ENCODE assay signal across 17 cellular contexts in the genomic region with DNA sequence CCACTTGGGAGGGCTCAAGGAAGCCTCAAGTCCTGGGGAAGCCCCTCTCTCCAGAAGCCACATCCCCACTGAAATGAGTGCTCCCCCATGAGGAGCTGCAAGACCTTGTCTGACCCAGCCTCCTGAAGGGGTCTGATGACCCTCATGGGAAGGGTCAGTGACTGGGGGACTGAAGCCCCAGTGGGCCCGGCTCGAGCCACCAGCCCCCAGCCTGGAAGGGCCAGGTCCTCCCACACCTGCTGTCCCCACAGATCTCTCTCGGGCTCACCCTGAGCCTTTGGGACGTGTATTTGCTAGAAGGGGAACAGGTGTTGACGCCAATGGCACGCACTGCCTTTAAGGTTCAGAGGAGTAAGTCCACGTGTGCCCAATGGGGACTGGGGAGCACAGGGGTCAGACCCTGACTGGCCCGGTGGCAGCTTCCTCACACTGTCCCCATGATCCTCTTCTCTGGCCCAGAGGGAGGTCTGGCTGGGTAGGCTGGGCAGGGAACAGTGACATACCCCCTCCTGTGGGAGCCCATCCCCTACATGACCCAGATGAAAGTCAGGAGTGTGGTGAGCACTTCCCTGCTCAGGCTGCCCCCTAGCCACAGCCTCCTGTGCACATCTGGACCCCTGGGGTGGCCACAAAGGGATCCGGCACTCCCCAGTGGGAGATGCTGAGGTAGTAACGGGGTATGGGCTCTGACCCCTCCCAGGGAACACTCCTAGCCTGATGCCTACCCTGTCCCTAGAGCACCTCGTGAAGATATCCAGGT. TPM values are rescaled to one million over a fixed set of nuclear protein-coding genes. Genes with fewer than 3 reads are reported as not detected.
DNase-seq lines count a peak whose midpoint lies in the region; ATAC-seq lines count a peak whose summit lies in the region.
"Had no signal": no experiment of that assay in that cellular context is flagged by ENCODE, and none has a peak within 500 bp of the region (broad histone marks: within the 10 kb centered on the region; RNA-seq: fewer than 3 reads in every experiment).

No MANE protein-coding gene starts in this region.

- peak; percentile 38 for DNase-seq in H7
- DNase-seq in neuronal stem cell (ENCODE audit: low spot score) = no peak
- DNase-seq in stimulated activated naive B cell treated with anti-CD40 and anti-IgM and Interleukin-4, amounts not matched to agents 10 μg/mL and 1 μg/mL and 100 μg/mL, for 72 hours = no peak
- no peak for DNase-seq in NK-92 treated with Interleukin-12 subunit alpha and Interleukin-12 subunit beta, amount 100 ng/mL, for 24 hours (lab: John Stamatoyannopoulos, UW)
- DNase-seq in stimulated activated CD4-positive, alpha-beta T cell treated with anti-CD3 and anti-CD28 coated beads, Interleukin-2, amount 100 ng/mL, for 48 hours = no peak
- DNase-seq: BE2C; CD4-positive, alpha-beta memory T cell; DMS153; DMS79; GDM1; GOT3 had no signal

- no CpG with 5 or more reads among the region's 11 CpGs for WGBS in neuronal stem cell (ENCODE audit: extremely low coverage in 2 of 2, insufficient read length in 2 of 2, insufficient replicate concordance in 1 of 2), 2 donors

- no peak overlapping the region for H3K4me3 Mint-ChIP-seq in stimulated activated naive B cell treated with anti-CD40 and anti-IgM and Interleukin-4, amounts not matched to agents 10 μg/mL and 1 μg/mL and 100 μg/mL, for 72 hours
- H3K4me3 Mint-ChIP-seq: CD14-positive monocyte; CD4-positive, alpha-beta memory T cell had no signal

- no peaks in the 10 kb centered on the region for H3K27me3 ChIP-seq in BLaER1
- no peaks in the 10 kb centered on the region for H3K27me3 ChIP-seq in H7 (ENCODE audit: control insufficient read depth, insufficient read depth, low read length)
- peaks cover 0 to 7% (median 0%) of the 10 kb centered on the region in 3 experiments for H3K27me3 ChIP-seq in neuronal stem cell (ENCODE audit: control insufficient read depth in 3 of 3, insufficient read depth in 3 of 3, low read depth in 1 of 3, low read length in 3 of 3)
- H3K27me3 ChIP-seq: BE2C had no signal

- no peaks in the 10 kb centered on the region for H3K9me3 Mint-ChIP-seq in stimulated activated naive B cell treated with anti-CD40 and anti-IgM and Interleukin-4, amounts not matched to agents 10 μg/mL and 1 μg/mL and 100 μg/mL, for 72 hours
- H3K9me3 Mint-ChIP-seq: CD4-positive, alpha-beta memory T cell had no signal

- H3K27ac ChIP-seq in BLaER1 = peak overlapping the region; percentile 51; the same call in 1 of the 2 replicates
- H3K27ac ChIP-seq in neuronal stem cell (replicated peaks; ENCODE audit: low read length) = no peak overlapping the region

- H2BK15ac ChIP-seq in neuronal stem cell (ENCODE audit: low read length) = no peak overlapping the region

- H3K4ac ChIP-seq in neuronal stem cell (ENCODE audit: low read length) = no peak overlapping the region

- no peak overlapping the region for H2AFZ ChIP-seq in neuronal stem cell (ENCODE audit: low read length)

- H4K91ac ChIP-seq in neuronal stem cell (ENCODE audit: low read depth, low read length, poor library complexity) = no peak overlapping the region

- H3K4me2 ChIP-seq in BLaER1 (peak overlapping the region; percentile 67), neuronal stem cell (ENCODE audit: insufficient read depth, low read length, poor library complexity, severe bottlenecking) (no peak overlapping the region)

- H2AK5ac ChIP-seq in neuronal stem cell (ENCODE audit: low read depth, low read length) = peak overlapping the region; percentile 1

- H4K20me1 ChIP-seq in BLaER1 = no peaks in the 10 kb centered on the region

- H3K9me3 ChIP-seq in BLaER1 (no peaks in the 10 kb centered on the region), neuronal stem cell (replicated peaks in 1 of 2; ENCODE audit: control insufficient read depth in 2 of 2, insufficient read depth in 1 of 2, low read depth in 1 of 2, low read length in 2 of 2) (no peaks in the 10 kb centered on the region)
- H3K9me3 ChIP-seq: BE2C, HAP-1 had no signal

- peaks cover 5 to 25% of the 10 kb centered on the region in 2 donors for H3K27me3 Mint-ChIP-seq in stimulated activated naive B cell treated with anti-CD40 and anti-IgM and Interleukin-4, amounts not matched to agents 10 μg/mL and 1 μg/mL and 100 μg/mL, for 72 hours
- H3K27me3 Mint-ChIP-seq: CD4-positive, alpha-beta memory T cell had no signal

- no peak for ATAC-seq in stimulated activated naive B cell treated with anti-CD40 and anti-IgM and Interleukin-4, amounts not matched to agents 10 μg/mL and 1 μg/mL and 100 μg/mL, for 72 hours (replicated peaks)

- H3K23ac ChIP-seq in neuronal stem cell (ENCODE audit: low read depth, low read length, poor library complexity) = no peak overlapping the region

- peak overlapping the region; percentile 56 for H3K27ac Mint-ChIP-seq in stimulated activated naive B cell treated with anti-CD40 and anti-IgM and Interleukin-4, amounts not matched to agents 10 μg/mL and 1 μg/mL and 100 μg/mL, for 72 hours
- H3K27ac Mint-ChIP-seq: CD4-positive, alpha-beta memory T cell had no signal

- peak overlapping the region; percentile 31 for H3K14ac ChIP-seq in neuronal stem cell (ENCODE audit: low read length)

- H3K4me3 ChIP-seq in BLaER1 (no peak overlapping the region), H7 (ENCODE audit: insufficient read depth, low read depth, low read length) (no peak overlapping the region), neuronal stem cell (ENCODE audit: low read length in 2 of 2) (no peak overlapping the region)
- H3K4me3 ChIP-seq: HAP-1 had no signal

- H3K18ac ChIP-seq in neuronal stem cell (ENCODE audit: low read length) = peak overlapping the region; percentile 48

- H2BK120ac ChIP-seq in neuronal stem cell (ENCODE audit: low read depth, low read length) = no peak overlapping the region

- H3K4me1 ChIP-seq in BLaER1 (peaks cover 25% of the 10 kb centered on the region), neuronal stem cell (ENCODE audit: control insufficient read depth in 2 of 2, insufficient read depth in 1 of 2, low read depth in 1 of 2, low read length in 2 of 2) (no peaks in the 10 kb centered on the region)
- H3K4me1 ChIP-seq: BE2C, HAP-1 had no signal

- H3K36me3 ChIP-seq in BLaER1 = no peaks in the 10 kb centered on the region
- no peaks in the 10 kb centered on the region for H3K36me3 ChIP-seq in H7 (replicated peaks; ENCODE audit: control insufficient read depth, insufficient read depth, low read length)
- no peaks in the 10 kb centered on the region for H3K36me3 ChIP-seq in neuronal stem cell (replicated peaks in 1 of 2; ENCODE audit: control insufficient read depth in 2 of 2, insufficient read depth in 2 of 2, low read length in 2 of 2)
- H3K36me3 ChIP-seq: BE2C, HAP-1 had no signal

- no peaks in the 10 kb centered on the region for H3K36me3 Mint-ChIP-seq in stimulated activated naive B cell treated with anti-CD40 and anti-IgM and Interleukin-4, amounts not matched to agents 10 μg/mL and 1 μg/mL and 100 μg/mL, for 72 hours
- H3K36me3 Mint-ChIP-seq: CD14-positive monocyte; CD4-positive, alpha-beta memory T cell had no signal

- no peak overlapping the region for H2BK5ac ChIP-seq in neuronal stem cell (ENCODE audit: low read length)

- no peak overlapping the region for H4K8ac ChIP-seq in neuronal stem cell (ENCODE audit: low read depth, low read length)

- H3K9ac ChIP-seq in BLaER1 (no peak overlapping the region), neuronal stem cell (ENCODE audit: low read depth, low read length, poor library complexity) (no peak overlapping the region)

- H3K79me1 ChIP-seq in neuronal stem cell (ENCODE audit: low read depth, low read length) = peaks cover 3% of the 10 kb centered on the region

- H2BK12ac ChIP-seq in neuronal stem cell (ENCODE audit: low read length) = no peak overlapping the region

- H3K4me1 Mint-ChIP-seq in stimulated activated naive B cell treated with anti-CD40 and anti-IgM and Interleukin-4, amounts not matched to agents 10 μg/mL and 1 μg/mL and 100 μg/mL, for 72 hours = peaks cover 5 to 6% of the 10 kb centered on the region in 2 donors
- H3K4me1 Mint-ChIP-seq: CD14-positive monocyte; CD4-positive, alpha-beta memory T cell had no signal

RNA-seq across cellular contexts. Expression of gene SRARP, which starts 12.4 kb away (rescaled TPM):
- 0.15 and 0.28 TPM in 2 replicates for total RNA-seq in H7 (2014; rRNA removed; shearing (Covaris generic))
- polyA plus RNA-seq in neuronal stem cell (2013, experiment 1 of 2) = not detected
- not detected for polyA plus RNA-seq in neuronal stem cell (2013, experiment 2 of 2)
- total RNA-seq: A172; CD4-positive, alpha-beta memory T cell; Daoy; HT-29 had no signal
- polyA plus RNA-seq: CD14-positive monocyte; CD4-positive, alpha-beta memory T cell had no signal

RNA-seq across cellular contexts. Expression of gene ZBTB17, which starts 15.7 kb away (rescaled TPM):
- total RNA-seq in H7 (2014; rRNA removed; shearing (Covaris generic)) = 53.5 and 62.6 TPM in 2 replicates
- 26.5 TPM for polyA plus RNA-seq in neuronal stem cell (2013, experiment 1 of 2)
- 28.4 TPM for polyA plus RNA-seq in neuronal stem cell (2013, experiment 2 of 2)

RNA-seq across cellular contexts. Expression of gene HSPB7, which starts 26.2 kb away (rescaled TPM):
- total RNA-seq in H7 (2014; rRNA removed; shearing (Covaris generic)) = 0.07 TPM in 1 of 2 replicates, not detected in the other
- polyA plus RNA-seq in neuronal stem cell (2013, experiment 1 of 2) = not detected
- polyA plus RNA-seq in neuronal stem cell (2013, experiment 2 of 2) = not detected
- total RNA-seq: A172; CD4-positive, alpha-beta memory T cell; HT-29 had no signal
- polyA plus RNA-seq: CD14-positive monocyte; CD4-positive, alpha-beta memory T cell had no signal

RNA-seq across cellular contexts. Expression of gene CLCNKA, which starts 30.2 kb away (rescaled TPM):
- 0.10 and 0.85 TPM in 2 replicates for total RNA-seq in H7 (2014; rRNA removed; shearing (Covaris generic))
- 0.13 TPM for polyA plus RNA-seq in neuronal stem cell (2013, experiment 1 of 2)
- 0.08 TPM for polyA plus RNA-seq in neuronal stem cell (2013, experiment 2 of 2)
- total RNA-seq: A172; CD4-positive, alpha-beta memory T cell; Daoy; HT-29 had no signal
- polyA plus RNA-seq: CD14-positive monocyte; CD4-positive, alpha-beta memory T cell had no signal

RNA-seq across cellular contexts. Expression of gene CLCNKB, which starts 52.0 kb away (rescaled TPM):
- 2.4 and 2.8 TPM in 2 replicates for total RNA-seq in H7 (2014; rRNA removed; shearing (Covaris generic))
- polyA plus RNA-seq in neuronal stem cell (2013, experiment 1 of 2) = 2.9 TPM
- 2.7 TPM for polyA plus RNA-seq in neuronal stem cell (2013, experiment 2 of 2)
- total RNA-seq: A172; CD4-positive, alpha-beta memory T cell; HT-29 had no signal
- polyA plus RNA-seq: CD14-positive monocyte; CD4-positive, alpha-beta memory T cell had no signal
